In the genomic region with DNA sequence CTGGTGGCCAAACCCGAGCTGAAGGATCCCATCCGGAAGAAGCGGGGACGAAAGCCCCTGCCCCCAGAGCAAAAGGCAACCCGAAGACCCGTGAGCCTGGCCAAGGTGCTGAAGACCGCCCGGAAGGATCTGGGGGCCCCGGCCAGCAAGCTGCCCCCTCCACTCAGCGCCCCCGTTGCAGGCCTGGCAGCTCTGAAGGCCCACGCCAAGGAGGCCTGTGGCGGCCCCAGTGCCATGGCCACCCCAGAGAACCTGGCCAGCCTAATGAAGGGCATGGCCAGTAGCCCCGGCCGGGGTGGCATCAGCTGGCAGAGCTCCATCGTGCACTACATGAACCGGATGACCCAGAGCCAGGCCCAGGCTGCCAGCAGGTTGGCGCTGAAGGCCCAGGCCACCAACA, we compare ENCODE assay signal across 23 cellular contexts. TPM values are rescaled to one million over a fixed set of nuclear protein-coding genes. Genes with fewer than 3 reads are reported as not detected.
A peak's percentile ranks its signal among the peaks of the same experiment; 100 is the strongest.
DNase-seq lines count a peak whose midpoint lies in the region; ATAC-seq and TF ChIP-seq lines count a peak whose summit lies in the region.
"Had no signal": no experiment of that assay in that cellular context is flagged by ENCODE, and none has a peak within 500 bp of the region (broad histone marks: within the 10 kb centered on the region; RNA-seq: fewer than 3 reads in every experiment).

No MANE protein-coding gene starts in this region.

- H3K4me1 ChIP-seq in osteoblast (ENCODE audit: insufficient read depth, low read length) = peaks cover under 1% of the 10 kb centered on the region
- H3K4me1 ChIP-seq: BE2C had no signal

- peaks cover 13% of the 10 kb centered on the region for H3K27me3 Mint-ChIP-seq in chondrocyte (ENCODE audit: low read depth)
- H3K27me3 Mint-ChIP-seq in glutamatergic neuron (ENCODE audit: unreplicated experiment) = peaks cover 25% of the 10 kb centered on the region

- H3K4me3 ChIP-seq in osteoblast (ENCODE audit: insufficient read depth, low read length) = no peak overlapping the region
- H3K4me3 ChIP-seq: A549; BLaER1 treated with 17β-estradiol and CSF1 and Interleukin-3, amounts not matched to agents 10 nM and 100 nM; GM12878; GM23338; HAP-1 had no signal

- H3K79me2 ChIP-seq in osteoblast (ENCODE audit: insufficient read depth, low read length) = no peaks in the 10 kb centered on the region

- ATAC-seq in HG02870 (IDR thresholded peaks at IDR 0.05; ENCODE audit: unreplicated experiment) (no peak), HG03196 (IDR thresholded peaks at IDR 0.05; ENCODE audit: unreplicated experiment) (no peak)
- ATAC-seq: A549, GM12878, GM23338 had no signal

- H3K36me3 Mint-ChIP-seq in chondrocyte (ENCODE audit: low read depth) = peaks cover 4% of the 10 kb centered on the region
- H3K36me3 Mint-ChIP-seq in glutamatergic neuron (ENCODE audit: unreplicated experiment) = peaks cover 9% of the 10 kb centered on the region

- H3K9me3 ChIP-seq in osteoblast (ENCODE audit: low read depth, low read length) = no peaks in the 10 kb centered on the region
- H3K9me3 ChIP-seq: A549; BE2C; BLaER1 treated with 17β-estradiol and CSF1 and Interleukin-3, amounts not matched to agents 10 nM and 100 nM; HAP-1 had no signal

- H4K20me1 ChIP-seq in osteoblast (ENCODE audit: insufficient read depth, low read length) = no peaks in the 10 kb centered on the region

- DNase-seq in chondrocyte (ENCODE audit: low spot score) (peak; percentile 79), glutamatergic neuron (peak; percentile 9), osteoblast (ENCODE audit: insufficient read length, low spot score, missing footprints) (peak; percentile 66), GM13977 (ENCODE audit: low spot score) (no peak)
- DNase-seq: 8988T; ACHN; AML-193; BE2C; Calu3; CD4-positive, alpha-beta T cell; COR-L47; DMS153; EL; GDM1; HFFc6 had no signal

- no peak overlapping the region for H3K27ac Mint-ChIP-seq in chondrocyte (ENCODE audit: unreplicated experiment)
- no peak overlapping the region for H3K27ac Mint-ChIP-seq in glutamatergic neuron (ENCODE audit: unreplicated experiment)
- H3K27ac Mint-ChIP-seq: CD4-positive, alpha-beta T cell; GM23338; HFFc6 had no signal

- H3K9me3 Mint-ChIP-seq in chondrocyte (ENCODE audit: low read depth) (no peaks in the 10 kb centered on the region), glutamatergic neuron (ENCODE audit: unreplicated experiment) (peaks cover 14% of the 10 kb centered on the region)
- H3K9me3 Mint-ChIP-seq: CD4-positive, alpha-beta T cell; GM23338; HFFc6 had no signal

- in situ Hi-C loops in GM13977 (cut with MboI; ENCODE audit: low pct_unique_long_range_greater_than_20kb, low sequenced_read_pairs, unreplicated experiment) = loop anchor here (25.0 kb wide), 1 partner anchor 178 kb away; no protein-coding TSS in a partner anchor

- no peak overlapping the region for H2AFZ ChIP-seq in osteoblast (ENCODE audit: low read length)
- H2AFZ ChIP-seq: GM23338 had no signal

- H3K36me3 ChIP-seq in osteoblast (ENCODE audit: insufficient read depth, low read length) = no peaks in the 10 kb centered on the region

- H3K4me3 Mint-ChIP-seq in chondrocyte (ENCODE audit: unreplicated experiment) (no peak overlapping the region), glutamatergic neuron (ENCODE audit: unreplicated experiment) (no peak overlapping the region)
- H3K4me3 Mint-ChIP-seq: CD14-positive monocyte; CD4-positive, alpha-beta T cell; GM23338; HFFc6 had no signal

- H3K27me3 ChIP-seq in osteoblast (ENCODE audit: insufficient read depth, low read length) = peaks cover 16% of the 10 kb centered on the region
- H3K27me3 ChIP-seq: BE2C had no signal

- no peak overlapping the region for H3K27ac ChIP-seq in osteoblast (ENCODE audit: low read depth, low read length)
- H3K27ac ChIP-seq: A549; BLaER1 treated with 17β-estradiol and CSF1 and Interleukin-3, amounts not matched to agents 10 nM and 100 nM had no signal

- TF ChIP-seq CTCF in chondrocyte (IDR thresholded peaks at IDR 0.05) = no peak
- TF ChIP-seq CTCF in glutamatergic neuron (IDR thresholded peaks at IDR 0.05; ENCODE audit: partially characterized antibody, unreplicated experiment) = no peak
- TF ChIP-seq CTCF in osteoblast (IDR thresholded peaks at IDR 0.05; ENCODE audit: extremely low read depth, low read depth, low read length) = no peak
- no peak for TF ChIP-seq CTCF in GM13977 (IDR thresholded peaks at IDR 0.05; ENCODE audit: extremely low read depth, insufficient read depth, missing control alignments)

- peaks cover 3% of the 10 kb centered on the region for H3K4me1 Mint-ChIP-seq in chondrocyte (ENCODE audit: low read depth)
- peaks cover 30% of the 10 kb centered on the region for H3K4me1 Mint-ChIP-seq in glutamatergic neuron (ENCODE audit: low read depth, unreplicated experiment)

- H3K4me2 ChIP-seq in osteoblast (ENCODE audit: insufficient read depth, low read length) = no peak overlapping the region
- H3K4me2 ChIP-seq: A549; BLaER1 treated with 17β-estradiol and CSF1 and Interleukin-3, amounts not matched to agents 10 nM and 100 nM; GM23338 had no signal

RNA-seq across cellular contexts. Expression of a gene that starts 5.9 kb away (rescaled TPM):
- total RNA-seq in chondrocyte (4.1 to 11.8 TPM (median 4.9 TPM) in 3 replicates), glutamatergic neuron (ENCODE audit: unreplicated experiment) (78.8 TPM), osteoblast (0.88 and 1.1 TPM in 2 replicates)

RNA-seq across cellular contexts. Expression of a gene that starts 13.0 kb away (rescaled TPM):
- total RNA-seq in chondrocyte (4.6 to 8.3 TPM (median 6.1 TPM) in 3 replicates), glutamatergic neuron (ENCODE audit: unreplicated experiment) (13.8 TPM), osteoblast (2.4 and 3.3 TPM in 2 replicates)

RNA-seq across cellular contexts. Expression of a gene that starts 53.1 kb away (rescaled TPM):
- not detected in 3 replicates for total RNA-seq in chondrocyte
- not detected for total RNA-seq in glutamatergic neuron (ENCODE audit: unreplicated experiment)
- total RNA-seq in osteoblast = not detected in 2 replicates
- total RNA-seq: Calu3; CD4-positive, alpha-beta T cell; GM23338; HFFc6 had no signal

RNA-seq across cellular contexts. Expression of a gene that starts 55.3 kb away (rescaled TPM):
- total RNA-seq in chondrocyte (26.7 to 27.2 TPM (median 26.8 TPM) in 3 replicates), glutamatergic neuron (ENCODE audit: unreplicated experiment) (19.3 TPM), osteoblast (17.1 and 22.1 TPM in 2 replicates)
